10 cellular contexts compared by ENCODE assay signal in the genomic region with DNA sequence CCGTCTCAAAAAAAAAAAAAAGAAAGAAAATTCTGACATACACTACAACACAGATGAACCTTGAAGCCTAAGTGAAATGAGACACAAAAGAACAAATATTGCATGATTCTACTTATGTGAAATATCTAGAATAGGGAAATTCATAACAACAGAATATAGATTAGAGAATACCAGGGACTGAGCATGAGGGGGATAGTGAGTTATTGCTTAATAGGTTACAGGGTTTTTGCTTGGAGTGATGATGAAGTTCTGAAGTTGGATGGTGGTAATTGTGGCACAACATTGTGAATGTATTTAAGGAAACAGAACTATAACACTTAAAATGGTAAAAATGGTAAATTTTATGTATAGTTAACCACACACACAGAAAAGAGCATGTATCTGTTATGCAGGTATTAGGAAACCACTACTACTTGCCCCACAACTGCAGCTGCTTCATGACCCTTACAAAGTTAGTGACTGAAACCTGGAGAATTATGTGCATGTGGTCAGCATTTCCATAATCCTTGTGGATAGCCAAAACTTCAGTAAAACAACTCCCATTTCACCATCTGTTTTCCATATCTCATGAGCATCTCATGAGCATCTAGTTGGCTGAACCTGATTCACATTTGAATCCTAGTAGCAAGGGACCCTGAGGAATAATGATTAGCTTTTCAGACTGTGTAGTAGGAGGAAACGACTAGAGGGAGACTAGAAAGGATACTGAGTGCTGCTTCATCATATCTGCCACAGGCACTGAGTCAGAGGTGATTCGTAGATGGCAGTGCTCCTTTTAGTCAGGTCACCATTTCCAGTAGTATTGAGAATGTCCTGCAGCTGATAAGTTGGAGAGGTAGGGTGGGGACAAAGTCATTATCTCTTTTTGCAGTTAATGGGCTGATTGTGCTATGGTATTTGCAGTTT. TPM values are rescaled to one million over a fixed set of nuclear protein-coding genes. Genes with fewer than 3 reads are reported as not detected.
DNase-seq lines count a peak whose midpoint lies in the region; ATAC-seq, FAIRE-seq and TF ChIP-seq lines count a peak whose summit lies in the region.
"Had no signal": no experiment of that assay in that cellular context is flagged by ENCODE, and none has a peak within 500 bp of the region (broad histone marks: within the 10 kb centered on the region; RNA-seq: fewer than 3 reads in every experiment).

No MANE protein-coding gene starts in this region.

- H3K4me1 ChIP-seq in OCI-LY7 (ENCODE audit: insufficient read depth, low read length, poor library complexity, severe bottlenecking) (no peaks in the 10 kb centered on the region), endothelial cell of umbilical vein (ENCODE audit: control insufficient read depth, extremely low read depth, insufficient read depth, low read length) (peaks cover 7% of the 10 kb centered on the region)

- H3K4me3 Mint-ChIP-seq in activated CD4-positive, alpha-beta T cell treated with anti-CD3 and anti-CD28 coated beads, Interleukin-2, amount 10 ng/mL, durations not matched to agents 7 days and 5 days, result no peak overlapping the region
- H3K4me3 Mint-ChIP-seq: T-cell had no signal

- H3K27me3 Mint-ChIP-seq in activated CD4-positive, alpha-beta T cell treated with anti-CD3 and anti-CD28 coated beads, Interleukin-2, amount 10 ng/mL, durations not matched to agents 7 days and 5 days, result no peaks in the 10 kb centered on the region
- H3K27me3 Mint-ChIP-seq: T-cell had no signal

- TF ChIP-seq CTCF in OCI-LY7 (conservative IDR thresholded peaks at IDR 0.05; ENCODE audit: low read length) (no peak), endothelial cell of umbilical vein (IDR thresholded peaks at IDR 0.05; ENCODE audit: extremely low read depth in 1 of 2, insufficient read depth in 1 of 2, low read depth in 1 of 2, low read length in 2 of 2) (no peak)

- H3K79me2 ChIP-seq in OCI-LY7 (ENCODE audit: insufficient read depth, low read depth, low read length) (0 out of 2 replicates have a peak, but pooled peaks cover 5% of the 10 kb centered on the region), endothelial cell of umbilical vein (ENCODE audit: control insufficient read depth, insufficient read depth, low read length) (peaks cover 25% of the 10 kb centered on the region)

- BruUV-seq in OCI-LY7 (replicated peaks; lab: Mats Ljungman, UMichigan) (TSS peak; percentile 38), endothelial cell of umbilical vein (replicated peaks; lab: Mats Ljungman, UMichigan) (no TSS peak)

- H3K9ac ChIP-seq in endothelial cell of umbilical vein (replicated peaks; ENCODE audit: extremely low read depth, insufficient read depth, low read length), result no peak overlapping the region

- ATAC-seq in GM19035 (IDR thresholded peaks at IDR 0.05; ENCODE audit: unreplicated experiment) (no peak), GM19023 (IDR thresholded peaks at IDR 0.05; ENCODE audit: unreplicated experiment) (no peak)

- H3K27ac Mint-ChIP-seq in activated CD4-positive, alpha-beta T cell treated with anti-CD3 and anti-CD28 coated beads, Interleukin-2, amount 10 ng/mL, durations not matched to agents 7 days and 5 days, result no peak overlapping the region

- H3K27me3 ChIP-seq in endothelial cell of umbilical vein (ENCODE audit: control insufficient read depth in 2 of 2, insufficient read depth in 2 of 2, low read length in 2 of 2), result no peaks in the 10 kb centered on the region

- H3K27ac ChIP-seq in OCI-LY7 (ENCODE audit: low read depth, low read length, poor library complexity, severe bottlenecking), result no peak overlapping the region
- H3K27ac ChIP-seq in endothelial cell of umbilical vein (ENCODE audit: insufficient read depth, low read depth, low read length), result no peak overlapping the region

- H3K4me1 Mint-ChIP-seq in activated CD4-positive, alpha-beta T cell treated with anti-CD3 and anti-CD28 coated beads, Interleukin-2, amount 10 ng/mL, durations not matched to agents 7 days and 5 days, result peaks cover 26% of the 10 kb centered on the region

- TF ChIP-seq POLR2A in endothelial cell of umbilical vein (IDR thresholded peaks at IDR 0.05; ENCODE audit: low read depth, low read length), result no peak

- no peaks in the 10 kb centered on the region; the same call in 1 of the 2 replicates for H4K20me1 ChIP-seq in OCI-LY7 (ENCODE audit: insufficient read depth, low read length)
- no peaks in the 10 kb centered on the region for H4K20me1 ChIP-seq in endothelial cell of umbilical vein (replicated peaks; ENCODE audit: control insufficient read depth, extremely low read depth, insufficient read depth, low read length)

- H3K36me3 ChIP-seq in OCI-LY7 (ENCODE audit: insufficient read depth, low read length) (no peaks in the 10 kb centered on the region), endothelial cell of umbilical vein (ENCODE audit: control insufficient read depth in 2 of 2, extremely low read depth in 1 of 2, insufficient read depth in 2 of 2, low read length in 2 of 2) (no peaks in the 10 kb centered on the region)

- POLR2A ChIA-PET in activated CD4-positive, alpha-beta T cell treated with anti-CD3 and anti-CD28 coated beads, Interleukin-2, amount 10 ng/mL, durations not matched to agents 7 days and 5 days (lab: Charles Lee), result no interaction called here
- POLR2A ChIA-PET in OCI-LY7 (lab: Charles Lee), result no interaction called here
- POLR2A ChIA-PET in endothelial cell of umbilical vein (lab: Charles Lee), result no interaction called here

- H3K9me3 Mint-ChIP-seq in activated CD4-positive, alpha-beta T cell treated with anti-CD3 and anti-CD28 coated beads, Interleukin-2, amount 10 ng/mL, durations not matched to agents 7 days and 5 days, result peaks cover 4% of the 10 kb centered on the region
- H3K9me3 Mint-ChIP-seq: T-cell had no signal

- CTCF ChIA-PET in activated CD4-positive, alpha-beta T cell treated with anti-CD3 and anti-CD28 coated beads, Interleukin-2, amount 10 ng/mL, durations not matched to agents 7 days and 5 days (lab: Charles Lee), result no interaction called here
- CTCF ChIA-PET in OCI-LY7 (lab: Charles Lee; ENCODE audit: unreplicated experiment) (no interaction called here), endothelial cell of umbilical vein (lab: Charles Lee) (no interaction called here)

- intact Hi-C loops in OCI-LY7 (cut with micrococcal nuclease; ENCODE audit: unreplicated experiment), result no loop called here
- intact Hi-C loops in endothelial cell of umbilical vein (cut with micrococcal nuclease), result no loop called here
- intact Hi-C loops in head of caudate nucleus (cut with DNase I), result no loop called here

- no peaks in the 10 kb centered on the region for H3K9me2 ChIP-seq in OCI-LY7 (ENCODE audit: insufficient read depth, low read length)

- H3K4me2 ChIP-seq in OCI-LY7 (ENCODE audit: low read length), result no peak overlapping the region
- H3K4me2 ChIP-seq in endothelial cell of umbilical vein (ENCODE audit: insufficient read depth, low read length), result no peak overlapping the region

- DNase-seq in activated CD4-positive, alpha-beta T cell treated with anti-CD3 and anti-CD28 coated beads for 24 hours (ENCODE audit: low read depth in 2 of 2), result peak; percentile 7 to 8
- no peak for DNase-seq in activated CD4-positive, alpha-beta T cell treated with anti-CD3 and anti-CD28 coated beads, Interleukin-2, amount 10 ng/mL, durations not matched to agents 7 days and 5 days
- DNase-seq in OCI-LY7 (ENCODE audit: low spot score) (no peak), endothelial cell of umbilical vein (ENCODE audit: low read depth, low spot score) (peak; percentile 41), head of caudate nucleus (no peak)
- peak; percentile 28 for DNase-seq in stimulated activated CD4-positive, alpha-beta T cell treated with anti-CD3 and anti-CD28 coated beads, Interleukin-2, amount 100 ng/mL, for 4 hours (ENCODE audit: low read depth)
- DNase-seq: DND-41, T-cell had no signal

- peaks cover 8% of the 10 kb centered on the region for H3K36me3 Mint-ChIP-seq in activated CD4-positive, alpha-beta T cell treated with anti-CD3 and anti-CD28 coated beads, Interleukin-2, amount 10 ng/mL, durations not matched to agents 7 days and 5 days (ENCODE audit: low read depth)

- dilution Hi-C loops in endothelial cell of umbilical vein (cut with MboI; ENCODE audit: extremely low pct_ligation_motif_present, low sequenced_read_pairs), result no loop called here

- H3K9me3 ChIP-seq in OCI-LY7 (ENCODE audit: low read length) (no peaks in the 10 kb centered on the region), endothelial cell of umbilical vein (replicated peaks; ENCODE audit: control insufficient read depth, insufficient read depth, low read length) (no peaks in the 10 kb centered on the region)

- H2AFZ ChIP-seq in OCI-LY7 (ENCODE audit: low read length) (no peak overlapping the region), endothelial cell of umbilical vein (ENCODE audit: low read depth, low read length) (no peak overlapping the region)

- H3K9me1 ChIP-seq in endothelial cell of umbilical vein (replicated peaks; ENCODE audit: control insufficient read depth, extremely low read depth, insufficient read depth, low read length), result no peaks in the 10 kb centered on the region

- H3K4me3 ChIP-seq in OCI-LY7 (ENCODE audit: low read depth, low read length, poor library complexity, severe bottlenecking) (no peak overlapping the region), endothelial cell of umbilical vein (replicated peaks in 1 of 3; ENCODE audit: insufficient read depth in 1 of 3, low read depth in 1 of 3, low read length in 3 of 3) (no peak overlapping the region)

- peak; percentile 42 for FAIRE-seq in endothelial cell of umbilical vein (lab: Jason Lieb, UNC)

TF ChIP-seq in endothelial cell of umbilical vein, 7 proteins besides CTCF, POLR2A, EP300 and RAD21:
- TF ChIP-seq FOS (IDR thresholded peaks at IDR 0.05; ENCODE audit: borderline replicate concordance, insufficient read depth, low read length) (peak; percentile 42), JUN (IDR thresholded peaks at IDR 0.05; ENCODE audit: borderline replicate concordance, insufficient read depth, insufficient read length, low read depth) (no peak)

RNA-seq across cellular contexts. Expression of gene SAMD8, which starts 26.3 kb away (rescaled TPM):
- 10 to 100 TPM; 12.9 to 13.3 TPM for total RNA-seq in activated CD4-positive, alpha-beta T cell treated with anti-CD3 and anti-CD28 coated beads, Interleukin-2, amount 10 ng/mL, durations not matched to agents 7 days and 5 days
- 8.3 and 8.8 TPM in 2 replicates for total RNA-seq in OCI-LY7 (2014; rRNA removed; shearing (Covaris generic))
- total RNA-seq in OCI-LY7 (2022) (16.7 and 18.9 TPM in 2 replicates), endothelial cell of umbilical vein (22.8 and 23.2 TPM in 2 replicates)
- polyA plus RNA-seq in endothelial cell of umbilical vein, result 17.1 and 19.6 TPM in 2 replicates
- polyA plus RNA-seq in endothelial cell of umbilical vein (2011; cell fraction: cytosol; rRNA removed), result 9.9 and 10.5 TPM in 2 replicates
- polyA plus RNA-seq in endothelial cell of umbilical vein (2011; cell fraction: nucleus; rRNA removed), result 13.6 and 16.7 TPM in 2 replicates
- polyA plus RNA-seq in endothelial cell of umbilical vein (2012), result 15.4 and 16.8 TPM in 2 replicates
- polyA minus RNA-seq in endothelial cell of umbilical vein, result 62.0 and 74.8 TPM in 2 replicates
- 10.3 TPM for polyA minus RNA-seq in endothelial cell of umbilical vein (2011; cell fraction: cytosol; rRNA and poly(A)+ RNA removed)
- 21.0 and 34.8 TPM in 2 replicates for polyA minus RNA-seq in endothelial cell of umbilical vein (2011; cell fraction: nucleus; rRNA and poly(A)+ RNA removed)

Comparison
In these comparisons a context has a peak if more than half of its experiments do, and no peak if none do; other contexts are left out.
1. DNase-seq: peak in activated CD4-positive, alpha-beta T cell treated with anti-CD3 and anti-CD28 coated beads for 24 hours (2 of 2), endothelial cell of umbilical vein (single experiment) and stimulated activated CD4-positive, alpha-beta T cell treated with anti-CD3 and anti-CD28 coated beads, Interleukin-2, amount 100 ng/mL, for 4 hours (single experiment); none in activated CD4-positive, alpha-beta T cell treated with anti-CD3 and anti-CD28 coated beads, Interleukin-2, amount 10 ng/mL, durations not matched to agents 7 days and 5 days (single experiment), OCI-LY7 (single experiment) and head of caudate nucleus (0 of 42).